In genomic region chr1:201763439-201764140, GRCh38 we compare ENCODE assay signal across 18 cellular contexts.
DNase-seq lines count a peak whose midpoint lies in the region; ATAC-seq, FAIRE-seq and TF ChIP-seq lines count a peak whose summit lies in the region.
"Had no signal": no experiment of that assay in that cellular context is flagged by ENCODE, and none has a peak within 500 bp of the region (broad histone marks: within the 10 kb centered on the region; RNA-seq: fewer than 3 reads in every experiment).

No MANE protein-coding gene starts in this region.

- no peaks in the 10 kb centered on the region for H4K20me1 ChIP-seq in K562 (replicated peaks; ENCODE audit: control insufficient read depth, insufficient read depth, low read length)
- no peaks in the 10 kb centered on the region for H4K20me1 ChIP-seq in HepG2 (ENCODE audit: insufficient read depth, low read length)

- H3K27me3 ChIP-seq in K562 (ENCODE audit: control insufficient read depth in 2 of 2, insufficient read depth in 2 of 2, low read length in 2 of 2) (no peaks in the 10 kb centered on the region; a peak in 1 of 5 replicates), HepG2 (ENCODE audit: control insufficient read depth in 1 of 2, insufficient read depth in 2 of 2, low read length in 2 of 2) (peaks cover 0 to 20% of the 10 kb centered on the region in 2 experiments; a peak in 3 of 5 replicates)
- H3K27me3 ChIP-seq: adrenal gland, testis had no signal

- H3K4me3 ChIP-seq in K562 (no peak overlapping the region), HepG2 (replicated peaks in 1 of 3; ENCODE audit: insufficient read depth in 1 of 3, low read depth in 2 of 3, low read length in 3 of 3) (no peak overlapping the region)
- H3K4me3 ChIP-seq: adrenal gland, testis had no signal

- POLR2A ChIA-PET in K562 (lab: Yijun Ruan, JAX), result interaction anchor here (0.7 to 2.4 kb wide), 4 partner anchors 11 to 16 kb away, joined by 3 to 8 read pairs (median 5); no protein-coding TSS in a partner anchor
- POLR2A ChIA-PET in HEK293T (lab: Yijun Ruan, JAX), result no interaction called here
- POLR2A ChIA-PET in HepG2 (lab: Yijun Ruan, JAX), result no interaction called here

- no peaks in the 10 kb centered on the region for H3K9me3 Mint-ChIP-seq in type B pancreatic cell

- peak overlapping the region; percentile 4 for H3K27ac Mint-ChIP-seq in type B pancreatic cell

- no peak for TF ChIP-seq EP300 in K562 (IDR thresholded peaks at IDR 0.05; ENCODE audit: low read length)
- no peak for TF ChIP-seq EP300 in HepG2 (IDR thresholded peaks at IDR 0.05; ENCODE audit: low read depth in 2 of 2, low read length in 2 of 2)
- no peak for TF ChIP-seq EP300 in HepG2 (CRISPR knock-in tag; IDR thresholded peaks at IDR 0.05; ENCODE audit: borderline replicate concordance)

- H3K9me3 ChIP-seq in K562 (replicated peaks; ENCODE audit: control insufficient read depth, insufficient read depth, low read depth, low read length) (no peaks in the 10 kb centered on the region), HepG2 (ENCODE audit: low read length) (no peaks in the 10 kb centered on the region)
- H3K9me3 ChIP-seq: adrenal gland, testis had no signal

- ATAC-seq in K562 (no peak), HepG2 (no peak)
- ATAC-seq: activated CD4-positive, CD25-positive, alpha-beta regulatory T cell treated with anti-CD3 and anti-CD28 coated beads, Interleukin-2, amount 50 U/mL, for 24 hours had no signal

- BruUV-seq in K562 (replicated peaks; lab: Mats Ljungman, UMichigan), result no TSS peak
- no TSS peak for BruUV-seq in HepG2 (replicated peaks; lab: Mats Ljungman, UMichigan)

- H3K27ac ChIP-seq in K562 (ENCODE audit: extremely low read depth, low read depth, low read length) (no peak overlapping the region), HepG2 (ENCODE audit: extremely low read length, insufficient read depth, low read length) (no peak overlapping the region)
- H3K27ac ChIP-seq: 22Rv1, adrenal gland, testis had no signal

- no peaks in the 10 kb centered on the region for H3K36me3 Mint-ChIP-seq in type B pancreatic cell

- WGBS in K562 (ENCODE audit: insufficient coverage, low coverage, missing lambda C conversion rate), result 21% methylated on average over 7 of the region's 7 CpGs
- 10% methylated on average over 7 of the region's 7 CpGs for WGBS in HepG2 (ENCODE audit: low lambda C conversion rate)

- CTCF ChIA-PET in K562 (lab: Yijun Ruan, JAX; ENCODE audit: low intra/inter-chr PET ratio) (no interaction called here), HEK293T (lab: Yijun Ruan, JAX) (interaction anchor here (0.5 to 2.0 kb wide), 4 partner anchors 8 to 320 kb away, joined by 3 to 8 read pairs (median 5); no protein-coding TSS in a partner anchor), HepG2 (lab: Yijun Ruan, JAX; ENCODE audit: low intra/inter-chr PET ratio, low total read pairs) (no interaction called here)

- no peaks in the 10 kb centered on the region for H3K27me3 Mint-ChIP-seq in type B pancreatic cell

- H3K79me2 ChIP-seq in K562 (ENCODE audit: control insufficient read depth, insufficient read depth, low read length), result no peaks in the 10 kb centered on the region
- no peaks in the 10 kb centered on the region for H3K79me2 ChIP-seq in HepG2 (ENCODE audit: insufficient read depth, low read length)

- DNase-seq in NCI-H2171 treated with DMSO at 0.1 percent for 48 hours (lab: John Stamatoyannopoulos, UW) (peak; percentile 27), NCI-H2171 (lab: John Stamatoyannopoulos, UW) (no peak), K562 (ENCODE audit: extremely low read depth in 1 of 4, low spot score in 3 of 4) (no peak), iris pigment epithelial cell (ENCODE audit: low read depth) (peak; percentile 65), type B pancreatic cell (ENCODE audit: extremely low spot score, unreplicated experiment) (no peak), HEK293T (ENCODE audit: extremely low spot score) (no peak), CD1c-positive myeloid dendritic cell (ENCODE audit: extremely low spot score) (no peak), HepG2 (ENCODE audit: low spot score) (no peak)
- DNase-seq: activated T-cell treated with anti-CD3 and anti-CD28 coated beads for 4 hours; adrenal gland; DND-41; KBM-7; NCI-H187 treated with DMSO at 0.1 percent for 48 hours; NK-92 treated with Interleukin-12 subunit alpha and Interleukin-12 subunit beta, amount 100 ng/mL, for 24 hours; testis had no signal

- H2AFZ ChIP-seq in K562 (ENCODE audit: low read depth, low read length) (no peak overlapping the region), HepG2 (ENCODE audit: low read length) (no peak overlapping the region)

- H3K4me1 ChIP-seq in K562 (replicated peaks in 1 of 2; ENCODE audit: control insufficient read depth in 2 of 2, insufficient read depth in 2 of 2, low read length in 2 of 2), result no peaks in the 10 kb centered on the region; a peak in 1 of 5 replicates
- H3K4me1 ChIP-seq in HepG2 (ENCODE audit: insufficient read depth, low read length), result no peaks in the 10 kb centered on the region

- no peaks in the 10 kb centered on the region for H3K9me1 ChIP-seq in K562 (ENCODE audit: control insufficient read depth, insufficient read depth, low read length)

- in situ Hi-C loops in K562 (cut with MboI) (no loop called here), HepG2 (cut with HindIII; ENCODE audit: extremely low pct_ligation_motif_present, low pct_unique_long_range_greater_than_20kb) (no loop called here)

- no peak for TF ChIP-seq RAD21 in K562 (CRISPR knock-in tag; conservative IDR thresholded peaks at IDR 0.05 in 1 of 2, IDR thresholded peaks at IDR 0.05 in 1 of 2)
- TF ChIP-seq RAD21 in HepG2 (CRISPR knock-in tag; IDR thresholded peaks at IDR 0.05), result no peak

- no peak overlapping the region for H3K4me2 ChIP-seq in K562 (ENCODE audit: insufficient read depth, low read length)
- no peak overlapping the region for H3K4me2 ChIP-seq in HepG2 (ENCODE audit: low read depth, low read length)

- FAIRE-seq in K562 (lab: Jason Lieb, UNC), result no peak
- no peak for FAIRE-seq in HepG2 (lab: Jason Lieb, UNC)
- FAIRE-seq: endothelial cell of umbilical vein had no signal

- no peaks in the 10 kb centered on the region for H3K36me3 ChIP-seq in K562 (ENCODE audit: control insufficient read depth, insufficient read depth, low read length)
- no peaks in the 10 kb centered on the region for H3K36me3 ChIP-seq in HepG2 (replicated peaks in 1 of 2; ENCODE audit: control insufficient read depth in 1 of 2, insufficient read depth in 2 of 2, low read length in 2 of 2)
- H3K36me3 ChIP-seq: adrenal gland had no signal

- H3K9ac ChIP-seq in K562 (ENCODE audit: insufficient read depth in 1 of 2, low read depth in 2 of 2, low read length in 2 of 2) (no peak overlapping the region), HepG2 (ENCODE audit: insufficient read depth, low read depth, low read length) (no peak overlapping the region)

- TF ChIP-seq POLR2A in K562 (conservative IDR thresholded peaks at IDR 0.05) (no peak), HepG2 (IDR thresholded peaks at IDR 0.05; ENCODE audit: insufficient read depth in 1 of 2, low read depth in 2 of 2, low read length in 2 of 2) (no peak)

- TF ChIP-seq CTCF in K562 (IDR thresholded peaks at IDR 0.05 in 2 of 3, conservative IDR thresholded peaks at IDR 0.05 in 1 of 3; ENCODE audit: insufficient read depth in 2 of 3, low read depth in 1 of 3, low read length in 3 of 3) (no peak), type B pancreatic cell (conservative IDR thresholded peaks at IDR 0.05) (no peak), HepG2 (CRISPR knock-in tag; IDR thresholded peaks at IDR 0.05) (no peak)

- peaks cover 59% of the 10 kb centered on the region for H3K4me1 Mint-ChIP-seq in type B pancreatic cell (ENCODE audit: unreplicated experiment)

- intact Hi-C loops in K562 (cut with micrococcal nuclease) (no loop called here), HepG2 (cut with micrococcal nuclease; ENCODE audit: unreplicated experiment) (no loop called here)

- peak overlapping the region; percentile 50 for H3K4me3 Mint-ChIP-seq in type B pancreatic cell

TF ChIP-seq in K562, 482 proteins besides CTCF, POLR2A, EP300 and RAD21 (continues in another document):
- TF ChIP-seq THAP7 (CRISPR knock-in tag; IDR thresholded peaks at IDR 0.05), result no peak
- TF ChIP-seq MTA3 (IDR thresholded peaks at IDR 0.05; ENCODE audit: borderline replicate concordance), result no peak

TF ChIP-seq in HEK293T, 16 proteins besides CTCF, POLR2A, EP300 and RAD21:
- TF ChIP-seq ARNT (IDR thresholded peaks at IDR 0.05), result no peak
- TF ChIP-seq FOXA1 (IDR thresholded peaks at IDR 0.05), result no peak
- TF ChIP-seq L3MBTL2 (conservative IDR thresholded peaks at IDR 0.05), result no peak
- TF ChIP-seq ELF4 (IDR thresholded peaks at IDR 0.05), result no peak
TF ChIP-seq in HEK293T: peak in this region for 0.

TF ChIP-seq in HepG2, 621 proteins besides CTCF, POLR2A, EP300 and RAD21 (continues in another document):
- TF ChIP-seq HNF1A (IDR thresholded peaks at IDR 0.05; ENCODE audit: low read depth) (no peak), HNF1A (CRISPR knock-in tag; IDR thresholded peaks at IDR 0.05; ENCODE audit: borderline replicate concordance) (no peak), ZNF367 (CRISPR knock-in tag; IDR thresholded peaks at IDR 0.05; ENCODE audit: borderline replicate concordance) (no peak), NFKBIZ (CRISPR knock-in tag; IDR thresholded peaks at IDR 0.05) (no peak)

Comparison
In these comparisons a context has a peak if more than half of its experiments do, and no peak if none do; other contexts are left out.
1. DNase-seq: peak in NCI-H2171 treated with DMSO at 0.1 percent for 48 hours (single experiment) and iris pigment epithelial cell (single experiment); none in NCI-H2171 (single experiment), K562 (0 of 4), type B pancreatic cell (single experiment), HEK293T (single experiment), CD1c-positive myeloid dendritic cell (single experiment) and HepG2 (single experiment).